Comparison of ENCODE assay signal across 1 cellular context in genomic region chr13:23567792-23568480, GRCh38.
TF ChIP-seq lines count a peak whose summit lies in the region.

No MANE protein-coding gene starts in this region.

TF ChIP-seq in GM23338, 12 proteins besides CTCF, POLR2A, EP300 and RAD21 (continued from another document):
- TF ChIP-seq ZNF462 (CRISPR knock-in tag; IDR thresholded peaks at IDR 0.05): no peak
